14 cellular contexts compared by ENCODE assay signal in genomic region chr12:1534708-1535107, GRCh38. TPM values are rescaled to one million over a fixed set of nuclear protein-coding genes. Genes with fewer than 3 reads are reported as not detected.
DNase-seq lines count a peak whose midpoint lies in the region; ATAC-seq, FAIRE-seq and TF ChIP-seq lines count a peak whose summit lies in the region.
"Had no signal": no experiment of that assay in that cellular context is flagged by ENCODE, and none has a peak within 500 bp of the region (broad histone marks: within the 10 kb centered on the region; RNA-seq: fewer than 3 reads in every experiment).

No MANE protein-coding gene starts in this region.

- CTCF ChIA-PET in SK-N-SH (lab: Yijun Ruan, JAX): interaction anchor here (0.5 to 2.8 kb wide), 4 partner anchors 17 to 418 kb away, joined by 3 to 13 read pairs (median 4); no protein-coding TSS in a partner anchor

- no peak overlapping the region for H3K4me3 Mint-ChIP-seq in stimulated activated memory B cell treated with anti-CD40 and anti-IgM and Interleukin-4, amounts not matched to agents 10 μg/mL and 1 μg/mL and 100 μg/mL, for 72 hours
- H3K4me3 Mint-ChIP-seq: activated naive CD8-positive, alpha-beta T cell treated with anti-CD3 and anti-CD28 coated beads for 36 hours had no signal

- TF ChIP-seq POLR2A in H54 (IDR thresholded peaks at IDR 0.05; ENCODE audit: low read depth, low read length): no peak

- H3K36me3 ChIP-seq in SK-N-SH (replicated peaks in 1 of 2; ENCODE audit: control insufficient read depth in 1 of 2, insufficient read depth in 2 of 2, low read length in 1 of 2) (no peaks in the 10 kb centered on the region), RWPE2 (ENCODE audit: low read depth) (no peaks in the 10 kb centered on the region)
- H3K36me3 ChIP-seq: heart right ventricle had no signal

- no peaks in the 10 kb centered on the region for H3K27me3 ChIP-seq in SK-N-SH (ENCODE audit: insufficient read depth)
- peaks cover 15% of the 10 kb centered on the region for H3K27me3 ChIP-seq in RWPE2 (ENCODE audit: insufficient read depth, poor library complexity, severe bottlenecking)

- peaks cover 64% of the 10 kb centered on the region for H3K27me3 Mint-ChIP-seq in stimulated activated memory B cell treated with anti-CD40 and anti-IgM and Interleukin-4, amounts not matched to agents 10 μg/mL and 1 μg/mL and 100 μg/mL, for 72 hours

- DNase-seq in SK-N-SH: no peak
- peak; percentile 59 for DNase-seq in RWPE2 (ENCODE audit: low spot score)
- no peak for DNase-seq in activated CD4-positive, alpha-beta T cell treated with anti-CD3 and anti-CD28 coated beads, Interleukin-2, amount 50 U/mL, for 48 hours
- DNase-seq in NCI-H524 treated with DMSO at 0.1 percent for 48 hours (lab: John Stamatoyannopoulos, UW): no peak
- no peak for DNase-seq in H54 (ENCODE audit: insufficient read length, low spot score)
- DNase-seq: heart right ventricle, NCI-H187 treated with DMSO at 0.1 percent for 48 hours, right cardiac atrium had no signal

- H3K9ac ChIP-seq in SK-N-SH: no peak overlapping the region

- H3K9me2 ChIP-seq in SK-N-SH: no peaks in the 10 kb centered on the region

- ATAC-seq in SK-N-SH treated with all-trans-retinoic acid at 6 μM for 48 hours (no peak), HG02943 (IDR thresholded peaks at IDR 0.05; ENCODE audit: low read depth, unreplicated experiment) (peak; percentile 44), RWPE2 (ENCODE audit: low read depth) (no peak)
- ATAC-seq in stimulated activated memory B cell treated with anti-CD40 and anti-IgM and Interleukin-4, amounts not matched to agents 10 μg/mL and 1 μg/mL and 100 μg/mL, for 72 hours: peak; percentile 5
- ATAC-seq: heart right ventricle, right cardiac atrium had no signal

- H3F3A ChIP-seq in SK-N-SH (replicated peaks; ENCODE audit: insufficient read depth): no peaks in the 10 kb centered on the region

- H3K4me1 ChIP-seq in SK-N-SH (ENCODE audit: control insufficient read depth in 1 of 2, insufficient read depth in 2 of 2, low read depth in 1 of 2, low read length in 1 of 2) (peaks cover 7 to 22% of the 10 kb centered on the region in 2 experiments; a peak in 3 of 4 replicates), RWPE2 (ENCODE audit: insufficient read depth, poor library complexity, severe bottlenecking) (no peaks in the 10 kb centered on the region)

- no peak for TF ChIP-seq EP300 in SK-N-SH (IDR thresholded peaks at IDR 0.05; ENCODE audit: borderline replicate concordance in 1 of 2, low read depth in 1 of 2, low read length in 1 of 2)

- POLR2A ChIA-PET in SK-N-SH (lab: Yijun Ruan, JAX): no interaction called here

- no peaks in the 10 kb centered on the region for H3K9me3 Mint-ChIP-seq in stimulated activated memory B cell treated with anti-CD40 and anti-IgM and Interleukin-4, amounts not matched to agents 10 μg/mL and 1 μg/mL and 100 μg/mL, for 72 hours
- H3K9me3 Mint-ChIP-seq: activated naive CD8-positive, alpha-beta T cell treated with anti-CD3 and anti-CD28 coated beads for 36 hours; memory B cell had no signal

- H3K4me1 Mint-ChIP-seq in stimulated activated memory B cell treated with anti-CD40 and anti-IgM and Interleukin-4, amounts not matched to agents 10 μg/mL and 1 μg/mL and 100 μg/mL, for 72 hours: peaks cover 35% of the 10 kb centered on the region

- no peak overlapping the region; a peak in 1 of 4 replicates for H3K4me3 ChIP-seq in SK-N-SH (ENCODE audit: low read depth in 2 of 2, low read length in 1 of 2)
- H3K4me3 ChIP-seq in RWPE2 (ENCODE audit: severe bottlenecking): no peak overlapping the region
- H3K4me3 ChIP-seq: heart right ventricle had no signal

- no peak overlapping the region for H3K27ac ChIP-seq in SK-N-SH (ENCODE audit: low read depth in 2 of 2, low read length in 1 of 2)
- no peak overlapping the region for H3K27ac ChIP-seq in RWPE2 (ENCODE audit: poor library complexity, severe bottlenecking)
- H3K27ac ChIP-seq: 22Rv1, heart right ventricle had no signal

- TF ChIP-seq CTCF in SK-N-SH (IDR thresholded peaks at IDR 0.05): no peak
- TF ChIP-seq CTCF in RWPE2 (IDR thresholded peaks at IDR 0.05; ENCODE audit: poor library complexity, severe bottlenecking): no peak

- peaks cover 91% of the 10 kb centered on the region for H3K79me2 ChIP-seq in SK-N-SH (ENCODE audit: insufficient read depth)

- peak overlapping the region; percentile 46 for H3K27ac Mint-ChIP-seq in stimulated activated memory B cell treated with anti-CD40 and anti-IgM and Interleukin-4, amounts not matched to agents 10 μg/mL and 1 μg/mL and 100 μg/mL, for 72 hours
- H3K27ac Mint-ChIP-seq: activated naive CD8-positive, alpha-beta T cell treated with anti-CD3 and anti-CD28 coated beads for 36 hours had no signal

- peak overlapping the region; percentile 93 for H3K4me2 ChIP-seq in SK-N-SH

- no peak for FAIRE-seq in H54 (lab: Jason Lieb, UNC)

- no peaks in the 10 kb centered on the region for H3K36me3 Mint-ChIP-seq in stimulated activated memory B cell treated with anti-CD40 and anti-IgM and Interleukin-4, amounts not matched to agents 10 μg/mL and 1 μg/mL and 100 μg/mL, for 72 hours
- H3K36me3 Mint-ChIP-seq: activated naive CD8-positive, alpha-beta T cell treated with anti-CD3 and anti-CD28 coated beads for 36 hours; memory B cell had no signal

- H2AFZ ChIP-seq in SK-N-SH (ENCODE audit: low read depth): no peak overlapping the region

- WGBS in SK-N-SH (ENCODE audit: low lambda C conversion rate): 100% methylated on average over 1 of the region's 3 CpGs

- H3K9me3 ChIP-seq in SK-N-SH (no peaks in the 10 kb centered on the region), RWPE2 (ENCODE audit: severe bottlenecking) (no peaks in the 10 kb centered on the region)
- H3K9me3 ChIP-seq: heart right ventricle had no signal

- H4K20me1 ChIP-seq in SK-N-SH (ENCODE audit: insufficient read depth): peaks cover 83% of the 10 kb centered on the region

- TF ChIP-seq RAD21 in SK-N-SH (IDR thresholded peaks at IDR 0.05; ENCODE audit: low read length): no peak

TF ChIP-seq in SK-N-SH, 30 proteins besides CTCF, POLR2A, EP300 and RAD21 (continues in another document):
- no peak for TF ChIP-seq CHD2 (IDR thresholded peaks at IDR 0.05; ENCODE audit: low read length, partially characterized antibody)
- no peak for TF ChIP-seq RCOR1 (IDR thresholded peaks at IDR 0.05; ENCODE audit: low read length)
- TF ChIP-seq, protein P1, sequence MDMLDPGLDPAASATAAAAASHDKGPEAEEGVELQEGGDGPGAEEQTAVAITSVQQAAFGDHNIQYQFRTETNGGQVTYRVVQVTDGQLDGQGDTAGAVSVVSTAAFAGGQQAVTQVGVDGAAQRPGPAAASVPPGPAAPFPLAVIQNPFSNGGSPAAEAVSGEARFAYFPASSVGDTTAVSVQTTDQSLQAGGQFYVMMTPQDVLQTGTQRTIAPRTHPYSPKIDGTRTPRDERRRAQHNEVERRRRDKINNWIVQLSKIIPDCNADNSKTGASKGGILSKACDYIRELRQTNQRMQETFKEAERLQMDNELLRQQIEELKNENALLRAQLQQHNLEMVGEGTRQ (IDR thresholded peaks at IDR 0.05; ENCODE audit: borderline replicate concordance, low read depth, low read length): no peak
- TF ChIP-seq, protein P2, sequence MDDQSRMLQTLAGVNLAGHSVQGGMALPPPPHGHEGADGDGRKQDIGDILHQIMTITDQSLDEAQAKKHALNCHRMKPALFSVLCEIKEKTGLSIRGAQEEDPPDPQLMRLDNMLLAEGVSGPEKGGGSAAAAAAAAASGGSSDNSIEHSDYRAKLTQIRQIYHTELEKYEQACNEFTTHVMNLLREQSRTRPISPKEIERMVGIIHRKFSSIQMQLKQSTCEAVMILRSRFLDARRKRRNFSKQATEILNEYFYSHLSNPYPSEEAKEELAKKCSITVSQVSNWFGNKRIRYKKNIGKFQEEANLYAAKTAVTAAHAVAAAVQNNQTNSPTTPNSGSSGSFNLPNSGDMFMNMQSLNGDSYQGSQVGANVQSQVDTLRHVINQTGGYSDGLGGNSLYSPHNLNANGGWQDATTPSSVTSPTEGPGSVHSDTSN (IDR thresholded peaks at IDR 0.05): no peak
- TF ChIP-seq GATA2 (CRISPR knock-in tag; IDR thresholded peaks at IDR 0.05): no peak
- TF ChIP-seq POLR2AphosphoS5 (IDR thresholded peaks at IDR 0.05; ENCODE audit: low read depth, low read length): no peak
- TF ChIP-seq GABPA (IDR thresholded peaks at IDR 0.05; ENCODE audit: low read depth): no peak
- no peak for TF ChIP-seq FOXJ3 (CRISPR knock-in tag; IDR thresholded peaks at IDR 0.05)

TF ChIP-seq in SK-N-SH treated with all-trans-retinoic acid at 6 μM for 48 hours, 23 proteins besides CTCF, POLR2A, EP300 and RAD21 (continues in another document):
- no peak for TF ChIP-seq ARNTL (CRISPR knock-in tag; IDR thresholded peaks at IDR 0.05; ENCODE audit: borderline replicate concordance, low read depth)
- no peak for TF ChIP-seq ESRRG (CRISPR knock-in tag; IDR thresholded peaks at IDR 0.05)
- TF ChIP-seq TOX (CRISPR knock-in tag; IDR thresholded peaks at IDR 0.05; ENCODE audit: borderline replicate concordance): no peak
- TF ChIP-seq ZNF565 (CRISPR knock-in tag; conservative IDR thresholded peaks at IDR 0.05; ENCODE audit: low read depth): no peak
- TF ChIP-seq CSDC2 (CRISPR knock-in tag; IDR thresholded peaks at IDR 0.05): no peak
- no peak for TF ChIP-seq PATZ1 (CRISPR knock-in tag; IDR thresholded peaks at IDR 0.05; ENCODE audit: borderline replicate concordance)
- no peak for TF ChIP-seq ZNF70 (CRISPR knock-in tag; IDR thresholded peaks at IDR 0.05)

RNA-seq across cellular contexts. Expression of gene FBXL14, which starts 59.7 kb away (rescaled TPM):
- 11.3 and 12.8 TPM in 2 replicates for polyA plus RNA-seq in SK-N-SH (2012; rRNA removed)
- 4.3 and 9.3 TPM in 2 replicates for polyA plus RNA-seq in SK-N-SH (2012; cell fraction: cytosol; rRNA removed)
- 4.7 and 7.0 TPM in 2 replicates for polyA plus RNA-seq in SK-N-SH (2012; cell fraction: nucleus; rRNA removed)

Comparison
In these comparisons a context has a peak if more than half of its experiments do, and no peak if none do; other contexts are left out.
1. ATAC-seq: peak in HG02943 (single experiment) and stimulated activated memory B cell treated with anti-CD40 and anti-IgM and Interleukin-4, amounts not matched to agents 10 μg/mL and 1 μg/mL and 100 μg/mL, for 72 hours (single experiment); none in SK-N-SH treated with all-trans-retinoic acid at 6 μM for 48 hours (single experiment) and RWPE2 (single experiment).